ENCODE assay signal across 11 cellular contexts in genomic region chr1:101995984-101996731, GRCh38. TPM values are rescaled to one million over a fixed set of nuclear protein-coding genes. Genes with fewer than 3 reads are reported as not detected.
A peak's percentile ranks its signal among the peaks of the same experiment; 100 is the strongest.
DNase-seq lines count a peak whose midpoint lies in the region; ATAC-seq and TF ChIP-seq lines count a peak whose summit lies in the region.
"Had no signal": no experiment of that assay in that cellular context is flagged by ENCODE, and none has a peak within 500 bp of the region (broad histone marks: within the 10 kb centered on the region; RNA-seq: fewer than 3 reads in every experiment).

No MANE protein-coding gene starts in this region.

- no peak overlapping the region for H4K12ac ChIP-seq in trophoblast cell (ENCODE audit: low read depth, low read length)

- in situ Hi-C loops in KBM-7 (cut with MboI; ENCODE audit: low pct_unique_long_range_greater_than_20kb, low sequenced_read_pairs), result no loop called here

- no peak overlapping the region for H3K23ac ChIP-seq in trophoblast cell (ENCODE audit: low read length)

- H3K14ac ChIP-seq in trophoblast cell (ENCODE audit: low read length), result no peak overlapping the region

- TF ChIP-seq POLR2A in lower leg skin (IDR thresholded peaks at IDR 0.05), result no peak

- no peak overlapping the region for H2BK5ac ChIP-seq in trophoblast cell (ENCODE audit: low read depth, low read length, poor library complexity)

- ATAC-seq in GM18868 (IDR thresholded peaks at IDR 0.05; ENCODE audit: unreplicated experiment), result peak; percentile 43

- H3K9me3 ChIP-seq in ectodermal cell (ENCODE audit: control insufficient read depth, low read length), result no peaks in the 10 kb centered on the region
- H3K9me3 ChIP-seq in trophoblast cell (ENCODE audit: insufficient read depth, low read depth, low read length), result no peaks in the 10 kb centered on the region
- no peaks in the 10 kb centered on the region for H3K9me3 ChIP-seq in tibial artery

- H3K4me2 ChIP-seq in trophoblast cell (ENCODE audit: low read length), result peak overlapping the region; percentile 51

- no peaks in the 10 kb centered on the region for H3K4me1 ChIP-seq in ectodermal cell (ENCODE audit: control insufficient read depth, insufficient read depth, low read length)
- peaks cover 5% of the 10 kb centered on the region in 2 experiments for H3K4me1 ChIP-seq in trophoblast cell (ENCODE audit: control insufficient read depth in 1 of 2, insufficient read depth in 2 of 2, low read length in 2 of 2)
- peaks cover 0 to 4% (median 0%) of the 10 kb centered on the region in 4 donors for H3K4me1 ChIP-seq in tibial artery

- H3K4me3 ChIP-seq in ectodermal cell (ENCODE audit: insufficient read depth, low read depth, low read length), result peak overlapping the region; percentile 54
- no peak overlapping the region for H3K4me3 ChIP-seq in trophoblast cell (ENCODE audit: low read depth, low read length)
- H3K4me3 ChIP-seq in lower leg skin (ENCODE audit: low read depth, poor library complexity, severe bottlenecking), result no peak overlapping the region
- no peak overlapping the region for H3K4me3 ChIP-seq in tibial artery

- no peaks in the 10 kb centered on the region for H3K79me1 ChIP-seq in trophoblast cell (ENCODE audit: low read length)

- DNase-seq in NCI-H524 treated with DMSO at 0.1 percent for 48 hours (lab: John Stamatoyannopoulos, UW), result peak; percentile 18
- DNase-seq in trophoblast cell, result no peak
- DNase-seq in KBM-7, result no peak
- DNase-seq in lower leg skin (ENCODE audit: low spot score in 2 of 2), result no peak
- no peak for DNase-seq in tibial artery
- DNase-seq: activated B cell treated with CpG ODN at 0.5 μM for 24 hours; immature natural killer cell; stimulated activated CD8-positive, alpha-beta memory T cell treated with anti-CD3 and anti-CD28 coated beads, Interleukin-4, amount 100 ng/mL, for 48 hours had no signal

- H4K8ac ChIP-seq in trophoblast cell (ENCODE audit: low read depth, low read length), result no peak overlapping the region

- no peaks in the 10 kb centered on the region for H3K79me2 ChIP-seq in trophoblast cell (ENCODE audit: control insufficient read depth, insufficient read depth, low read length, poor library complexity)

- H2AK5ac ChIP-seq in trophoblast cell (ENCODE audit: low read length), result no peak overlapping the region

- H3K36me3 ChIP-seq in ectodermal cell (ENCODE audit: control insufficient read depth, insufficient read depth, low read length) (no peaks in the 10 kb centered on the region), trophoblast cell (ENCODE audit: control insufficient read depth in 1 of 2, insufficient read depth in 2 of 2, low read length in 2 of 2) (no peaks in the 10 kb centered on the region), tibial artery (no peaks in the 10 kb centered on the region)

- intact Hi-C loops in lower leg skin (cut with DNase I; ENCODE audit: low total_unique reads), result no loop called here
- intact Hi-C loops in tibial artery (cut with DNase I; ENCODE audit: low total_unique reads), result no loop called here

- no peak overlapping the region for H2AFZ ChIP-seq in trophoblast cell (ENCODE audit: insufficient read depth, low read length, poor library complexity)

- no peak overlapping the region for H4K91ac ChIP-seq in trophoblast cell (ENCODE audit: low read depth, low read length)

- no peak overlapping the region for H3K18ac ChIP-seq in trophoblast cell (ENCODE audit: low read length)

- TF ChIP-seq CTCF in lower leg skin (IDR thresholded peaks at IDR 0.05) (no peak), tibial artery (IDR thresholded peaks at IDR 0.05) (no peak)

- H3K4ac ChIP-seq in trophoblast cell (ENCODE audit: low read depth, low read length), result no peak overlapping the region

- H3K27me3 ChIP-seq in ectodermal cell (ENCODE audit: control insufficient read depth, insufficient read depth, low read length, poor library complexity, severe bottlenecking) (no peaks in the 10 kb centered on the region), trophoblast cell (ENCODE audit: insufficient read depth, low read length) (no peaks in the 10 kb centered on the region), tibial artery (peaks cover 0 to 9% of the 10 kb centered on the region in 2 donors)

- H3K27ac ChIP-seq in ectodermal cell (ENCODE audit: insufficient read depth, low read depth, low read length, poor library complexity, severe bottlenecking) (no peak overlapping the region), trophoblast cell (ENCODE audit: low read depth, low read length) (no peak overlapping the region), tibial artery (no peak overlapping the region)

- no peak overlapping the region for H2BK120ac ChIP-seq in trophoblast cell (ENCODE audit: insufficient read depth, low read length, poor library complexity)

- H2BK12ac ChIP-seq in trophoblast cell (ENCODE audit: low read length), result no peak overlapping the region

- 14 to 15% methylated on average over 19 to 20 of the region's 20 CpGs for WGBS in ectodermal cell, 2 experiments
- WGBS in trophoblast cell (ENCODE audit: extremely low coverage, insufficient coverage, insufficient read length), result no CpG with 5 or more reads among the region's 20 CpGs
- WGBS in lower leg skin, 2 donors, result 6 to 9% methylated on average over 20 of the region's 20 CpGs

- H3K9ac ChIP-seq in trophoblast cell (ENCODE audit: low read length), result no peak overlapping the region

RNA-seq across cellular contexts. Expression of gene OLFM3, which starts 0.6 kb away (rescaled TPM):
- 33.9 TPM for polyA plus RNA-seq in ectodermal cell (2013, experiment 1 of 4)
- polyA plus RNA-seq in ectodermal cell (2013, experiment 2 of 4), result 36.8 TPM
- 16.8 TPM for polyA plus RNA-seq in ectodermal cell (2013, experiment 3 of 4)
- 17.3 TPM for polyA plus RNA-seq in ectodermal cell (2013, experiment 4 of 4)
- polyA plus RNA-seq in trophoblast cell (2013), result 0.51 and 0.52 TPM in 2 replicates
- total RNA-seq in lower leg skin, result not detected
- total RNA-seq: activated B cell treated with CpG ODN at 0.5 μM for 24 hours, myocyte had no signal
- polyA plus RNA-seq: immature natural killer cell had no signal
